1 cellular context compared by ENCODE assay signal in the genomic region with DNA sequence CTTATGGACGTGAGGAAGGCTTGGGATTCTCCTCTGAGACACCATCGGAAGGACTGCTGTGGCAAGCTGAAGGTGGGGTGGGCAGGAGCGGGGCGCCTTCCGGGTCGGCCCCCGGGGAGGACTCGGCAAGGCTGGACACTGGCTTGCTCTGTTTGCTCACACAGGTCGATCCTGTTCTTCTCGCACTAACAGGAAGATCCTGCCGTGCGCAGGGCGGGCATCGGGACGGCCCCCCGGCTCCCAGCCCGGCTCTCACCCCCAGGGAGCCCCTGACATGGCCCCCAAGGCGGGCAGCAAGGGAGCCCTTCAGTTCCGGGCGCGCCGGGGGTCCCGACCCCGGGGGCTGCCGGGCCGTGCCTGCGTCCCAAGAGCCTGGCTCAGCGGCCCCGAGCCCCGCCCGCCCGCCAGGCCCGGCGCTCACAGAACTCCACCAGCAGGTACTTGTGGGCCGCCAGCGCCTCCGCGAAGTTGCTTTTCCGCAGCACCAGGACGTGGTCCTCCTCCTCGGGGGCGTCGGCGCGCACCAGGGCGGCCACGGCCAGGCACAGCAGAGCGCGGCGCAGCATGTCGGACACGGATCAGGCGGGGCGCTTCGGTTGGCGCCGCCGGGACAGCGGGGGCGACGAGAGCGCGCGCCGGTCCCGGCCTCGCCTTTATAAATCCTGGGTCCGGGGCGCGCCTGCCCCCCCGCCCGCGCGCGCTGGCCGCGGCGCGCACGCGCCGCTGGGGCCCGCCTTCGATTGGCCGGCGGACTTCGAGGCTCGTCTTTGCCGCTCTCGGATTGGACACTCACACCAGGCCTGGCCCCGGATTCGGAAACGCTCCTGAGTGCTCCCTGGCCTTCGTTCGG.
TF ChIP-seq lines count a peak whose summit lies in the region.

A gene (minus strand): TSS at position 630 of the 850 bp plus-strand sequence. CDS start 64 bp downstream, at position 566.

TF ChIP-seq in HepG2, 621 proteins besides CTCF, POLR2A, EP300 and RAD21 (continued from another document and continues in another):
- TF ChIP-seq AGO2 (optimal IDR thresholded peaks at IDR 0.05; ENCODE audit: low read depth, low read length): peak; percentile 92
- peak; percentile 83; the same call in 1 of the 2 replicates for TF ChIP-seq SIN3A (IDR thresholded peaks at IDR 0.05; ENCODE audit: borderline replicate concordance, low read depth, low read length)
- TF ChIP-seq, protein P1, sequence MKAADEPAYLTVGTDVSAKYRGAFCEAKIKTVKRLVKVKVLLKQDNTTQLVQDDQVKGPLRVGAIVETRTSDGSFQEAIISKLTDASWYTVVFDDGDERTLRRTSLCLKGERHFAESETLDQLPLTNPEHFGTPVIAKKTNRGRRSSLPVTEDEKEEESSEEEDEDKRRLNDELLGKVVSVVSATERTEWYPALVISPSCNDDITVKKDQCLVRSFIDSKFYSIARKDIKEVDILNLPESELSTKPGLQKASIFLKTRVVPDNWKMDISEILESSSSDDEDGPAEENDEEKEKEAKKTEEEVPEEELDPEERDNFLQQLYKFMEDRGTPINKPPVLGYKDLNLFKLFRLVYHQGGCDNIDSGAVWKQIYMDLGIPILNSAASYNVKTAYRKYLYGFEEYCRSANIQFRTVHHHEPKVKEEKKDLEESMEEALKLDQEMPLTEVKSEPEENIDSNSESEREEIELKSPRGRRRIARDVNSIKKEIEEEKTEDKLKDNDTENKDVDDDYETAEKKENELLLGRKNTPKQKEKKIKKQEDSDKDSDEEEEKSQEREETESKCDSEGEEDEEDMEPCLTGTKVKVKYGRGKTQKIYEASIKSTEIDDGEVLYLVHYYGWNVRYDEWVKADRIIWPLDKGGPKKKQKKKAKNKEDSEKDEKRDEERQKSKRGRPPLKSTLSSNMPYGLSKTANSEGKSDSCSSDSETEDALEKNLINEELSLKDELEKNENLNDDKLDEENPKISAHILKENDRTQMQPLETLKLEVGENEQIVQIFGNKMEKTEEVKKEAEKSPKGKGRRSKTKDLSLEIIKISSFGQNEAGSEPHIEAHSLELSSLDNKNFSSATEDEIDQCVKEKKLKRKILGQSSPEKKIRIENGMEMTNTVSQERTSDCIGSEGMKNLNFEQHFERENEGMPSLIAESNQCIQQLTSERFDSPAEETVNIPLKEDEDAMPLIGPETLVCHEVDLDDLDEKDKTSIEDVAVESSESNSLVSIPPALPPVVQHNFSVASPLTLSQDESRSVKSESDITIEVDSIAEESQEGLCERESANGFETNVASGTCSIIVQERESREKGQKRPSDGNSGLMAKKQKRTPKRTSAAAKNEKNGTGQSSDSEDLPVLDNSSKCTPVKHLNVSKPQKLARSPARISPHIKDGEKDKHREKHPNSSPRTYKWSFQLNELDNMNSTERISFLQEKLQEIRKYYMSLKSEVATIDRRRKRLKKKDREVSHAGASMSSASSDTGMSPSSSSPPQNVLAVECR (CRISPR knock-in tag; IDR thresholded peaks at IDR 0.05; ENCODE audit: borderline replicate concordance): peak; percentile 29
- TF ChIP-seq ZNF749 (CRISPR knock-in tag; IDR thresholded peaks at IDR 0.05; ENCODE audit: borderline replicate concordance): peak; percentile 96
- peak; percentile 93 for TF ChIP-seq EEA1 (CRISPR knock-in tag; IDR thresholded peaks at IDR 0.05; ENCODE audit: borderline replicate concordance)
- 0 out of 4 replicates have a peak, but pooled peaks of 1 of the 2 experiments have one; percentile 9 for TF ChIP-seq KLF16 (CRISPR knock-in tag; IDR thresholded peaks at IDR 0.05)
- peak; percentile 13; the same call in 1 of the 2 replicates for TF ChIP-seq ZNF737 (CRISPR knock-in tag; IDR thresholded peaks at IDR 0.05; ENCODE audit: borderline replicate concordance)
- TF ChIP-seq, protein P2, sequence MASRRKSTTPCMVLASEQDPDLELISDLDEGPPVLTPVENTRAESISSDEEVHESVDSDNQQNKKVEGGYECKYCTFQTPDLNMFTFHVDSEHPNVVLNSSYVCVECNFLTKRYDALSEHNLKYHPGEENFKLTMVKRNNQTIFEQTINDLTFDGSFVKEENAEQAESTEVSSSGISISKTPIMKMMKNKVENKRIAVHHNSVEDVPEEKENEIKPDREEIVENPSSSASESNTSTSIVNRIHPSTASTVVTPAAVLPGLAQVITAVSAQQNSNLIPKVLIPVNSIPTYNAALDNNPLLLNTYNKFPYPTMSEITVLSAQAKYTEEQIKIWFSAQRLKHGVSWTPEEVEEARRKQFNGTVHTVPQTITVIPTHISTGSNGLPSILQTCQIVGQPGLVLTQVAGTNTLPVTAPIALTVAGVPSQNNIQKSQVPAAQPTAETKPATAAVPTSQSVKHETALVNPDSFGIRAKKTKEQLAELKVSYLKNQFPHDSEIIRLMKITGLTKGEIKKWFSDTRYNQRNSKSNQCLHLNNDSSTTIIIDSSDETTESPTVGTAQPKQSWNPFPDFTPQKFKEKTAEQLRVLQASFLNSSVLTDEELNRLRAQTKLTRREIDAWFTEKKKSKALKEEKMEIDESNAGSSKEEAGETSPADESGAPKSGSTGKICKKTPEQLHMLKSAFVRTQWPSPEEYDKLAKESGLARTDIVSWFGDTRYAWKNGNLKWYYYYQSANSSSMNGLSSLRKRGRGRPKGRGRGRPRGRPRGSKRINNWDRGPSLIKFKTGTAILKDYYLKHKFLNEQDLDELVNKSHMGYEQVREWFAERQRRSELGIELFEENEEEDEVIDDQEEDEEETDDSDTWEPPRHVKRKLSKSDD (CRISPR knock-in tag; IDR thresholded peaks at IDR 0.05; ENCODE audit: low read depth): 0 out of 2 replicates have a peak, but pooled peaks have one; percentile 48
- peak; percentile 33; the same call in 1 of the 2 replicates for TF ChIP-seq SAFB2 (CRISPR knock-in tag; IDR thresholded peaks at IDR 0.05; ENCODE audit: borderline replicate concordance, low read depth)
- TF ChIP-seq FOXM1 (CRISPR knock-in tag; IDR thresholded peaks at IDR 0.05): peak; percentile 68; the same call in 1 of the 2 replicates
- peak; percentile 85; the same call in 2 of the 3 replicates for TF ChIP-seq MXI1 (IDR thresholded peaks at IDR 0.05; ENCODE audit: borderline replicate concordance, low read depth, low read length)
- TF ChIP-seq, protein P3, sequence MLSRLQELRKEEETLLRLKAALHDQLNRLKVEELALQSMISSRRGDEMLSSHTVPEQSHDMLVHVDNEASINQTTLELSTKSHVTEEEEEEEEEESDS (CRISPR knock-in tag; IDR thresholded peaks at IDR 0.05; ENCODE audit: borderline replicate concordance): 0 out of 2 replicates have a peak, but pooled peaks have one; percentile 45
- TF ChIP-seq ASH2L (IDR thresholded peaks at IDR 0.05; ENCODE audit: insufficient read length, low read depth, low read length): peak; percentile 9
- peak; percentile 52 for TF ChIP-seq ZNF761 (CRISPR knock-in tag; conservative IDR thresholded peaks at IDR 0.05)
- TF ChIP-seq, protein P4, sequence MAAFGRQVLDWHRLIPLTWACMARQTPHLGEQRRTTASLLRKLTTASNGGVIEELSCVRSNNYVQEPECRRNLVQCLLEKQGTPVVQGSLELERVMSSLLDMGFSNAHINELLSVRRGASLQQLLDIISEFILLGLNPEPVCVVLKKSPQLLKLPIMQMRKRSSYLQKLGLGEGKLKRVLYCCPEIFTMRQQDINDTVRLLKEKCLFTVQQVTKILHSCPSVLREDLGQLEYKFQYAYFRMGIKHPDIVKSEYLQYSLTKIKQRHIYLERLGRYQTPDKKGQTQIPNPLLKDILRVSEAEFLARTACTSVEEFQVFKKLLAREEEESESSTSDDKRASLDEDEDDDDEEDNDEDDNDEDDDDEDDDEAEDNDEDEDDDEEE (CRISPR knock-in tag; IDR thresholded peaks at IDR 0.05): peak; percentile 48; the same call in 1 of the 2 replicates
- no peak for TF ChIP-seq ZNF121 (CRISPR knock-in tag; IDR thresholded peaks at IDR 0.05)
- TF ChIP-seq KLF15 (CRISPR knock-in tag; IDR thresholded peaks at IDR 0.05; ENCODE audit: borderline replicate concordance): no peak
- TF ChIP-seq STAG1 (CRISPR knock-in tag; IDR thresholded peaks at IDR 0.05): peak; percentile 23; the same call in 1 of the 2 replicates
- TF ChIP-seq TOPORS (CRISPR knock-in tag; IDR thresholded peaks at IDR 0.05): peak; percentile 30; the same call in 1 of the 2 replicates
- TF ChIP-seq ZNF510 (CRISPR knock-in tag; IDR thresholded peaks at IDR 0.05; ENCODE audit: low read depth): 0 out of 2 replicates have a peak, but pooled peaks have one; percentile 22
- TF ChIP-seq ZNF441 (CRISPR knock-in tag; IDR thresholded peaks at IDR 0.05; ENCODE audit: borderline replicate concordance): peak; percentile 74; the same call in 1 of the 2 replicates
- 0 out of 2 replicates have a peak, but pooled peaks have one; percentile 9 for TF ChIP-seq ZNF552 (CRISPR knock-in tag; IDR thresholded peaks at IDR 0.05; ENCODE audit: borderline replicate concordance)
- 0 out of 2 replicates have a peak, but pooled peaks have one; percentile 78 for TF ChIP-seq POLR2AphosphoS2 (IDR thresholded peaks at IDR 0.05; ENCODE audit: low read depth, low read length)
- no peak for TF ChIP-seq FOXA1 (IDR thresholded peaks at IDR 0.05)
- TF ChIP-seq FOXA1 (CRISPR knock-in tag; IDR thresholded peaks at IDR 0.05): 0 out of 2 replicates have a peak, but pooled peaks have one; percentile 9
- no peak for TF ChIP-seq ZNF75D (CRISPR knock-in tag; IDR thresholded peaks at IDR 0.05; ENCODE audit: borderline replicate concordance)
- 0 out of 2 replicates have a peak, but pooled peaks have one; percentile 37 for TF ChIP-seq BRD4 (CRISPR knock-in tag; IDR thresholded peaks at IDR 0.05)
- TF ChIP-seq ETV6 (CRISPR knock-in tag; conservative IDR thresholded peaks at IDR 0.05): peak; percentile 81; the same call in 1 of the 2 replicates
- 0 out of 2 replicates have a peak, but pooled peaks have one; percentile 99 for TF ChIP-seq ZNF263 (CRISPR knock-in tag; IDR thresholded peaks at IDR 0.05)
- TF ChIP-seq JUND (CRISPR knock-in tag; IDR thresholded peaks at IDR 0.05): 0 out of 2 replicates have a peak, but pooled peaks have one; percentile 55
- TF ChIP-seq, protein P5, sequence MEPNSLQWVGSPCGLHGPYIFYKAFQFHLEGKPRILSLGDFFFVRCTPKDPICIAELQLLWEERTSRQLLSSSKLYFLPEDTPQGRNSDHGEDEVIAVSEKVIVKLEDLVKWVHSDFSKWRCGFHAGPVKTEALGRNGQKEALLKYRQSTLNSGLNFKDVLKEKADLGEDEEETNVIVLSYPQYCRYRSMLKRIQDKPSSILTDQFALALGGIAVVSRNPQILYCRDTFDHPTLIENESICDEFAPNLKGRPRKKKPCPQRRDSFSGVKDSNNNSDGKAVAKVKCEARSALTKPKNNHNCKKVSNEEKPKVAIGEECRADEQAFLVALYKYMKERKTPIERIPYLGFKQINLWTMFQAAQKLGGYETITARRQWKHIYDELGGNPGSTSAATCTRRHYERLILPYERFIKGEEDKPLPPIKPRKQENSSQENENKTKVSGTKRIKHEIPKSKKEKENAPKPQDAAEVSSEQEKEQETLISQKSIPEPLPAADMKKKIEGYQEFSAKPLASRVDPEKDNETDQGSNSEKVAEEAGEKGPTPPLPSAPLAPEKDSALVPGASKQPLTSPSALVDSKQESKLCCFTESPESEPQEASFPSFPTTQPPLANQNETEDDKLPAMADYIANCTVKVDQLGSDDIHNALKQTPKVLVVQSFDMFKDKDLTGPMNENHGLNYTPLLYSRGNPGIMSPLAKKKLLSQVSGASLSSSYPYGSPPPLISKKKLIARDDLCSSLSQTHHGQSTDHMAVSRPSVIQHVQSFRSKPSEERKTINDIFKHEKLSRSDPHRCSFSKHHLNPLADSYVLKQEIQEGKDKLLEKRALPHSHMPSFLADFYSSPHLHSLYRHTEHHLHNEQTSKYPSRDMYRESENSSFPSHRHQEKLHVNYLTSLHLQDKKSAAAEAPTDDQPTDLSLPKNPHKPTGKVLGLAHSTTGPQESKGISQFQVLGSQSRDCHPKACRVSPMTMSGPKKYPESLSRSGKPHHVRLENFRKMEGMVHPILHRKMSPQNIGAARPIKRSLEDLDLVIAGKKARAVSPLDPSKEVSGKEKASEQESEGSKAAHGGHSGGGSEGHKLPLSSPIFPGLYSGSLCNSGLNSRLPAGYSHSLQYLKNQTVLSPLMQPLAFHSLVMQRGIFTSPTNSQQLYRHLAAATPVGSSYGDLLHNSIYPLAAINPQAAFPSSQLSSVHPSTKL (CRISPR knock-in tag; IDR thresholded peaks at IDR 0.05): peak; percentile 6; the same call in 1 of the 2 replicates
- TF ChIP-seq SMAD9 (CRISPR knock-in tag; IDR thresholded peaks at IDR 0.05): 0 out of 2 replicates have a peak, but pooled peaks have one; percentile 37
- peak; percentile 12; the same call in 1 of the 2 replicates for TF ChIP-seq ZNF343 (CRISPR knock-in tag; IDR thresholded peaks at IDR 0.05)
- TF ChIP-seq, protein P6, sequence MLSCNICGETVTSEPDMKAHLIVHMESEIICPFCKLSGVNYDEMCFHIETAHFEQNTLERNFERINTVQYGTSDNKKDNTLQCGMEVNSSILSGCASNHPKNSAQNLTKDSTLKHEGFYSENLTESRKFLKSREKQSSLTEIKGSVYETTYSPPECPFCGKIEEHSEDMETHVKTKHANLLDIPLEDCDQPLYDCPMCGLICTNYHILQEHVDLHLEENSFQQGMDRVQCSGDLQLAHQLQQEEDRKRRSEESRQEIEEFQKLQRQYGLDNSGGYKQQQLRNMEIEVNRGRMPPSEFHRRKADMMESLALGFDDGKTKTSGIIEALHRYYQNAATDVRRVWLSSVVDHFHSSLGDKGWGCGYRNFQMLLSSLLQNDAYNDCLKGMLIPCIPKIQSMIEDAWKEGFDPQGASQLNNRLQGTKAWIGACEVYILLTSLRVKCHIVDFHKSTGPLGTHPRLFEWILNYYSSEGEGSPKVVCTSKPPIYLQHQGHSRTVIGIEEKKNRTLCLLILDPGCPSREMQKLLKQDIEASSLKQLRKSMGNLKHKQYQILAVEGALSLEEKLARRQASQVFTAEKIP (CRISPR knock-in tag; IDR thresholded peaks at IDR 0.05; ENCODE audit: borderline replicate concordance): no peak
- TF ChIP-seq TARDBP (CRISPR knock-in tag; IDR thresholded peaks at IDR 0.05): no peak
- TF ChIP-seq, protein P7, sequence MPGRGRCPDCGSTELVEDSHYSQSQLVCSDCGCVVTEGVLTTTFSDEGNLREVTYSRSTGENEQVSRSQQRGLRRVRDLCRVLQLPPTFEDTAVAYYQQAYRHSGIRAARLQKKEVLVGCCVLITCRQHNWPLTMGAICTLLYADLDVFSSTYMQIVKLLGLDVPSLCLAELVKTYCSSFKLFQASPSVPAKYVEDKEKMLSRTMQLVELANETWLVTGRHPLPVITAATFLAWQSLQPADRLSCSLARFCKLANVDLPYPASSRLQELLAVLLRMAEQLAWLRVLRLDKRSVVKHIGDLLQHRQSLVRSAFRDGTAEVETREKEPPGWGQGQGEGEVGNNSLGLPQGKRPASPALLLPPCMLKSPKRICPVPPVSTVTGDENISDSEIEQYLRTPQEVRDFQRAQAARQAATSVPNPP (CRISPR knock-in tag; IDR thresholded peaks at IDR 0.05): peak; percentile 44; the same call in 1 of the 2 replicates
- TF ChIP-seq, protein P8, sequence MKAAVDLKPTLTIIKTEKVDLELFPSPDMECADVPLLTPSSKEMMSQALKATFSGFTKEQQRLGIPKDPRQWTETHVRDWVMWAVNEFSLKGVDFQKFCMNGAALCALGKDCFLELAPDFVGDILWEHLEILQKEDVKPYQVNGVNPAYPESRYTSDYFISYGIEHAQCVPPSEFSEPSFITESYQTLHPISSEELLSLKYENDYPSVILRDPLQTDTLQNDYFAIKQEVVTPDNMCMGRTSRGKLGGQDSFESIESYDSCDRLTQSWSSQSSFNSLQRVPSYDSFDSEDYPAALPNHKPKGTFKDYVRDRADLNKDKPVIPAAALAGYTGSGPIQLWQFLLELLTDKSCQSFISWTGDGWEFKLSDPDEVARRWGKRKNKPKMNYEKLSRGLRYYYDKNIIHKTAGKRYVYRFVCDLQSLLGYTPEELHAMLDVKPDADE (CRISPR knock-in tag; IDR thresholded peaks at IDR 0.05): no peak
- 0 out of 2 replicates have a peak, but pooled peaks have one; percentile 57 for TF ChIP-seq ZNF451 (CRISPR knock-in tag; IDR thresholded peaks at IDR 0.05)
- TF ChIP-seq CENPX (CRISPR knock-in tag; IDR thresholded peaks at IDR 0.05): no peak
